In genomic region chr1:111469539-111469938, GRCh38 we compare ENCODE assay signal across 30 cellular contexts. TPM values are rescaled to one million over a fixed set of nuclear protein-coding genes. Genes with fewer than 3 reads are reported as not detected.
"Had no signal": no experiment of that assay in that cellular context is flagged by ENCODE, and none has a peak within 500 bp of the region (broad histone marks: within the 10 kb centered on the region; RNA-seq: fewer than 3 reads in every experiment).

No MANE protein-coding gene starts in this region.

- H3K27me3 ChIP-seq: ascending aorta, cardiac muscle cell, colonic mucosa, SJSA1 had no signal

- H3K9me3 ChIP-seq: ascending aorta, colonic mucosa, SJSA1, SK-N-SH had no signal

- H3K4me3 ChIP-seq: ascending aorta, cardiac muscle cell, colonic mucosa, SJSA1 had no signal

- H3K4me3 Mint-ChIP-seq: activated CD4-positive, alpha-beta memory T cell treated with anti-CD3 and anti-CD28 coated beads for 36 hours; activated CD4-positive, alpha-beta T cell treated with anti-CD3 and anti-CD28 coated beads, Interleukin-2, amount 10 ng/mL, durations not matched to agents 24 days and 14 days; activated naive CD4-positive, alpha-beta T cell treated with anti-CD3 and anti-CD28 coated beads, Interleukin-2, amount 50 U/mL, for 24 hours; activated naive CD8-positive, alpha-beta T cell treated with anti-CD3 and anti-CD28 coated beads, Interleukin-2, amount 10 ng/mL, durations not matched to agents 7 days and 5 days; activated T-cell treated with anti-CD3 and anti-CD28 coated beads, Interleukin-2, amount 50 U/mL, for 72 hours; activated T-helper 17 cell treated with anti-CD3 and anti-CD28 coated beads, Interleukin-2, amount 50 U/mL, for 72 hours; central memory CD8-positive, alpha-beta T cell; T-helper 1 cell treated with Interleukin-12 subunit alpha and Interleukin-12 subunit beta and Interleukin-4 antibody, amounts not matched to agents 30 μg/mL and 1 μg/mL, for 36 hours; T-helper 2 cell treated with Interferon-gamma antibody and Interleukin-4, amounts not matched to agents 5 μg/mL and 100 μg/mL, for 36 hours had no signal

- H3K27ac Mint-ChIP-seq: activated CD4-positive, alpha-beta memory T cell treated with anti-CD3 and anti-CD28 coated beads for 36 hours; activated CD4-positive, alpha-beta T cell treated with anti-CD3 and anti-CD28 coated beads, Interleukin-2, amount 10 ng/mL, durations not matched to agents 24 days and 14 days; activated naive CD4-positive, alpha-beta T cell treated with anti-CD3 and anti-CD28 coated beads, Interleukin-2, amount 50 U/mL, for 24 hours; activated naive CD8-positive, alpha-beta T cell treated with anti-CD3 and anti-CD28 coated beads, Interleukin-2, amount 10 ng/mL, durations not matched to agents 7 days and 5 days; activated T-cell treated with anti-CD3 and anti-CD28 coated beads, Interleukin-2, amount 50 U/mL, for 72 hours; activated T-helper 17 cell treated with anti-CD3 and anti-CD28 coated beads, Interleukin-2, amount 50 U/mL, for 72 hours; T-helper 1 cell treated with Interleukin-12 subunit alpha and Interleukin-12 subunit beta and Interleukin-4 antibody, amounts not matched to agents 30 μg/mL and 1 μg/mL, for 36 hours; T-helper 2 cell treated with Interferon-gamma antibody and Interleukin-4, amounts not matched to agents 5 μg/mL and 100 μg/mL, for 36 hours had no signal

- DNase-seq: activated CD4-positive, alpha-beta memory T cell treated with anti-CD3 and anti-CD28 coated beads for 36 hours; activated CD4-positive, alpha-beta T cell treated with anti-CD3 and anti-CD28 coated beads, Interleukin-2, amount 10 ng/mL, durations not matched to agents 24 days and 14 days; activated effector memory CD4-positive, alpha-beta T cell treated with anti-CD3 and anti-CD28 coated beads, Interleukin-2, amount 50 U/mL, for 16 hours; activated naive CD4-positive, alpha-beta T cell; activated naive CD8-positive, alpha-beta T cell treated with anti-CD3 and anti-CD28 coated beads, Interleukin-2, amount 10 ng/mL, durations not matched to agents 7 days and 5 days; activated T-cell treated with anti-CD3 and anti-CD28 coated beads, Interleukin-2, amount 50 U/mL, for 1 hour; activated T-cell treated with anti-CD3 and anti-CD28 coated beads, Interleukin-2, amount 50 U/mL, for 72 hours; amygdala; colonic mucosa; MM.1S; NCI-H1417 treated with DMSO at 0.1 percent for 48 hours; NCI-H1930; NCI-H2081 treated with DMSO at 0.1 percent for 48 hours; NCI-H345; SHP77; SK-N-SH had no signal

- H3K4me1 ChIP-seq: colonic mucosa, SJSA1 had no signal

- H3K36me3 ChIP-seq: colonic mucosa had no signal

- ATAC-seq: activated T-cell treated with anti-CD3 and anti-CD28 coated beads, Interleukin-2, amount 50 U/mL, for 72 hours; activated T-helper 17 cell treated with anti-CD3 and anti-CD28 coated beads, Interleukin-2, amount 50 U/mL, for 72 hours; Panc1 had no signal

- H3K27me3 Mint-ChIP-seq: activated CD4-positive, alpha-beta memory T cell treated with anti-CD3 and anti-CD28 coated beads for 36 hours; activated CD4-positive, alpha-beta T cell treated with anti-CD3 and anti-CD28 coated beads, Interleukin-2, amount 10 ng/mL, durations not matched to agents 24 days and 14 days; activated naive CD4-positive, alpha-beta T cell treated with anti-CD3 and anti-CD28 coated beads, Interleukin-2, amount 50 U/mL, for 24 hours; activated naive CD8-positive, alpha-beta T cell treated with anti-CD3 and anti-CD28 coated beads, Interleukin-2, amount 10 ng/mL, durations not matched to agents 7 days and 5 days; activated T-helper 17 cell treated with anti-CD3 and anti-CD28 coated beads, Interleukin-2, amount 50 U/mL, for 72 hours; central memory CD8-positive, alpha-beta T cell had no signal

- H3K9me3 Mint-ChIP-seq: activated CD4-positive, alpha-beta memory T cell treated with anti-CD3 and anti-CD28 coated beads for 36 hours; activated CD4-positive, alpha-beta T cell treated with anti-CD3 and anti-CD28 coated beads, Interleukin-2, amount 10 ng/mL, durations not matched to agents 24 days and 14 days; activated naive CD4-positive, alpha-beta T cell treated with anti-CD3 and anti-CD28 coated beads, Interleukin-2, amount 50 U/mL, for 24 hours; activated T-cell treated with anti-CD3 and anti-CD28 coated beads, Interleukin-2, amount 50 U/mL, for 72 hours; activated T-helper 17 cell treated with anti-CD3 and anti-CD28 coated beads, Interleukin-2, amount 50 U/mL, for 72 hours; central memory CD8-positive, alpha-beta T cell; T-helper 1 cell treated with Interleukin-12 subunit alpha and Interleukin-12 subunit beta and Interleukin-4 antibody, amounts not matched to agents 30 μg/mL and 1 μg/mL, for 36 hours; T-helper 2 cell treated with Interferon-gamma antibody and Interleukin-4, amounts not matched to agents 5 μg/mL and 100 μg/mL, for 36 hours had no signal

- H3K27ac ChIP-seq: cardiac muscle cell, colonic mucosa, SJSA1 had no signal

RNA-seq across cellular contexts. Expression of gene C1orf162, which starts 4.2 kb away (rescaled TPM):
- total RNA-seq: SJSA1 had no signal

RNA-seq across cellular contexts. Expression of gene ADORA3, which starts 33.9 kb away (rescaled TPM):
- total RNA-seq: activated CD4-positive, alpha-beta T cell treated with anti-CD3 and anti-CD28 coated beads, Interleukin-2, amount 10 ng/mL, durations not matched to agents 24 days and 14 days; activated CD8-positive, alpha-beta memory T cell treated with anti-CD3 and anti-CD28 coated beads for 36 hours; activated T-helper 17 cell treated with anti-CD3 and anti-CD28 coated beads, Interleukin-2, amount 50 U/mL, for 72 hours; cardiac muscle cell; chondrocyte; LHCN-M2; NCI-H460; RPMI7951; SJSA1 had no signal
- polyA plus RNA-seq: cardiac muscle cell, SK-N-SH had no signal

RNA-seq across cellular contexts. Expression of gene TMIGD3, which starts 33.9 kb away (rescaled TPM):
- total RNA-seq: activated CD4-positive, alpha-beta T cell treated with anti-CD3 and anti-CD28 coated beads, Interleukin-2, amount 10 ng/mL, durations not matched to agents 24 days and 14 days; activated T-cell treated with anti-CD3 and anti-CD28 coated beads, Interleukin-2, amount 50 U/mL, for 72 hours; cardiac muscle cell; chondrocyte; LHCN-M2; NCI-H460; RPMI7951; SJSA1 had no signal
- polyA plus RNA-seq: cardiac muscle cell, SK-N-SH had no signal
